Comparison of ENCODE assay signal across 18 cellular contexts in the genomic region with DNA sequence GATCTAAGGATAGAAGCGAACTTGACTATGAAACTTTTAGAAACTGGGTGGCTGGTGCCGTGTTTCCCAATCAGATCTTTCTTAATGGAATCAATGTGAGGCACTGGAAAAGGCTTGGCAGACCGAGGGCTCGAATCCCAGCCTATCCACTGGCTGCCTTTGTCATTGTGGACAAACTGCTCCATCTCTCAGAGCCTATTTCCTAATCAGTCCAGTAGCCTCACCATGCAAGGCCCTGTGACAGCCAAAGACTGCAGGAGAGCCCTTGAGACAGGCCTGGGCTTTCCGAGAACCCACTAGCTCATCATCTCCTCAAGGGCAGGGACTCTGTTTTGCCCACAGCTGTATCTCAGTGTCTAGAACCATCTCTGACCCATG. TPM values are rescaled to one million over a fixed set of nuclear protein-coding genes. Genes with fewer than 3 reads are reported as not detected.
DNase-seq lines count a peak whose midpoint lies in the region; ATAC-seq, FAIRE-seq and TF ChIP-seq lines count a peak whose summit lies in the region.
"Had no signal": no experiment of that assay in that cellular context is flagged by ENCODE, and none has a peak within 500 bp of the region (broad histone marks: within the 10 kb centered on the region; RNA-seq: fewer than 3 reads in every experiment).

No MANE protein-coding gene starts in this region.

- TF ChIP-seq POLR2A in K562 (conservative IDR thresholded peaks at IDR 0.05): no peak

- no peak overlapping the region for H3K4me2 ChIP-seq in K562 (ENCODE audit: insufficient read depth, low read length)

- intact Hi-C loops in K562 (cut with micrococcal nuclease): no loop called here
- intact Hi-C loops in sciatic nerve (cut with DNase I): no loop called here

- no peaks in the 10 kb centered on the region for H3K27me3 ChIP-seq in K562 (ENCODE audit: control insufficient read depth in 2 of 2, insufficient read depth in 2 of 2, low read length in 2 of 2)
- H3K27me3 ChIP-seq: MG63 had no signal

- TF ChIP-seq RAD21 in K562 (CRISPR knock-in tag; conservative IDR thresholded peaks at IDR 0.05 in 1 of 2, IDR thresholded peaks at IDR 0.05 in 1 of 2): no peak

- 49% methylated on average over 5 of the region's 5 CpGs for WGBS in K562 (ENCODE audit: insufficient coverage, low coverage, missing lambda C conversion rate)

- H3K4me1 ChIP-seq in K562 (replicated peaks in 1 of 2; ENCODE audit: control insufficient read depth in 2 of 2, insufficient read depth in 2 of 2, low read length in 2 of 2): peaks cover 15 to 41% of the 10 kb centered on the region in 2 experiments; a peak in 4 of 5 replicates
- H3K4me1 ChIP-seq: Caco-2 had no signal

- no peaks in the 10 kb centered on the region for H3K79me2 ChIP-seq in K562 (ENCODE audit: control insufficient read depth, insufficient read depth, low read length)

- H3K9me1 ChIP-seq in K562 (ENCODE audit: control insufficient read depth, insufficient read depth, low read length): peaks cover 4% of the 10 kb centered on the region

- DNase-seq in Ammon's horn (ENCODE audit: low spot score): peak; percentile 1
- no peak for DNase-seq in K562 (ENCODE audit: extremely low read depth in 1 of 4, low spot score in 3 of 4)
- peak; percentile 44 for DNase-seq in fibroblast of gingiva (ENCODE audit: low read depth)
- no peak for DNase-seq in sciatic nerve (ENCODE audit: low spot score)
- DNase-seq in dermis blood vessel endothelial cell: no peak
- no peak for DNase-seq in activated gamma-delta T cell treated with Interleukin-2 at 50 U/mL for 16 hours
- no peak for DNase-seq in superior temporal gyrus (ENCODE audit: extremely low spot score)
- DNase-seq: Caco-2; CD4-positive, CD25-positive, alpha-beta regulatory T cell; Karpas-422; MG63; NCI-H1092; NCI-H146; NCI-H2081 treated with DMSO at 0.1 percent for 48 hours; NCI-H510A; NCI-H774 had no signal

- peak overlapping the region; percentile 10 for H2AFZ ChIP-seq in K562 (ENCODE audit: low read depth, low read length)

- no peaks in the 10 kb centered on the region for H3K36me3 ChIP-seq in K562 (ENCODE audit: control insufficient read depth, insufficient read depth, low read length)
- H3K36me3 ChIP-seq: MG63 had no signal

- no peaks in the 10 kb centered on the region for H3K9me3 ChIP-seq in K562 (replicated peaks; ENCODE audit: control insufficient read depth, insufficient read depth, low read depth, low read length)
- H3K9me3 ChIP-seq: MG63 had no signal

- no peak for TF ChIP-seq EP300 in K562 (IDR thresholded peaks at IDR 0.05; ENCODE audit: low read length)

- CTCF ChIA-PET in K562 (lab: Yijun Ruan, JAX; ENCODE audit: low intra/inter-chr PET ratio): no interaction called here

- H3K27ac ChIP-seq in K562 (ENCODE audit: extremely low read depth, low read depth, low read length): no peak overlapping the region

- FAIRE-seq in K562 (lab: Jason Lieb, UNC): no peak

- no TSS peak for BruUV-seq in K562 (replicated peaks; lab: Mats Ljungman, UMichigan)

- ATAC-seq in K562 (no peak), sciatic nerve (peak; percentile 65), HG02759 (IDR thresholded peaks at IDR 0.05; ENCODE audit: unreplicated experiment) (no peak)

- no peak overlapping the region for H3K9ac ChIP-seq in K562 (ENCODE audit: insufficient read depth in 1 of 2, low read depth in 2 of 2, low read length in 2 of 2)

- TF ChIP-seq CTCF in K562 (IDR thresholded peaks at IDR 0.05 in 2 of 3, conservative IDR thresholded peaks at IDR 0.05 in 1 of 3; ENCODE audit: insufficient read depth in 2 of 3, low read depth in 1 of 3, low read length in 3 of 3): no peak

- H4K20me1 ChIP-seq in K562 (replicated peaks; ENCODE audit: control insufficient read depth, insufficient read depth, low read length): no peaks in the 10 kb centered on the region

- no peak overlapping the region for H3K4me3 ChIP-seq in K562
- H3K4me3 ChIP-seq: MG63 had no signal

- POLR2A ChIA-PET in K562 (lab: Yijun Ruan, JAX): interaction anchor here (0.8 to 1.3 kb wide), 6 partner anchors 9 to 86 kb away, joined by 3 to 6 read pairs (median 3); no protein-coding TSS in a partner anchor

- in situ Hi-C loops in K562 (cut with MboI): no loop called here

TF ChIP-seq in K562, 482 proteins besides CTCF, POLR2A, EP300 and RAD21 (continues in another document):
- TF ChIP-seq SLC30A9 (CRISPR knock-in tag; IDR thresholded peaks at IDR 0.05): no peak
- TF ChIP-seq, protein P1, sequence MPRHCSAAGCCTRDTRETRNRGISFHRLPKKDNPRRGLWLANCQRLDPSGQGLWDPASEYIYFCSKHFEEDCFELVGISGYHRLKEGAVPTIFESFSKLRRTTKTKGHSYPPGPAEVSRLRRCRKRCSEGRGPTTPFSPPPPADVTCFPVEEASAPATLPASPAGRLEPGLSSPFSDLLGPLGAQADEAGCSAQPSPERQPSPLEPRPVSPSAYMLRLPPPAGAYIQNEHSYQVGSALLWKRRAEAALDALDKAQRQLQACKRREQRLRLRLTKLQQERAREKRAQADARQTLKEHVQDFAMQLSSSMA (CRISPR knock-in tag; IDR thresholded peaks at IDR 0.05): no peak
- TF ChIP-seq NUFIP1 (IDR thresholded peaks at IDR 0.05; ENCODE audit: partially characterized antibody): no peak
- TF ChIP-seq SAFB2 (IDR thresholded peaks at IDR 0.05; ENCODE audit: borderline replicate concordance, low read depth, low read length, severe bottlenecking): no peak
- no peak for TF ChIP-seq NFATC3 (IDR thresholded peaks at IDR 0.05)
- no peak for TF ChIP-seq GABPA (tag; conservative IDR thresholded peaks at IDR 0.05; ENCODE audit: low read depth)

RNA-seq across cellular contexts. Expression of a gene that starts 43.4 kb away (rescaled TPM):
- not detected in 2 replicates for total RNA-seq in K562 (2011; cell fraction: chromatin; rRNA removed; ENCODE audit: low replicate concordance)
- 0.13 TPM in 1 of 2 replicates, not detected in the other for total RNA-seq in K562 (2011; cell fraction: nucleolus; rRNA removed)
- 0.29 TPM in 1 of 2 replicates, not detected in the other for total RNA-seq in K562 (2011; cell fraction: nucleoplasm; rRNA removed)
- total RNA-seq in K562 (2014; rRNA removed) (0.08 TPM in 1 of 2 replicates, not detected in the other), K562 (2014; rRNA removed; fragmentation: Illumina TruSeq; extraction: Trizol) (not detected in 2 replicates), K562 (2015; rRNA removed; fragmentation: Illumina TruSeq; extraction: Trizol) (0.11 and 0.15 TPM in 2 replicates), K562 (2021) (0.11 and 0.16 TPM in 2 replicates), sciatic nerve (not detected), dermis blood vessel endothelial cell (under 0.01 TPM in 1 of 2 replicates, not detected in the other)
- polyA plus RNA-seq in K562 (2011; rRNA removed) (0.04 and 0.08 TPM in 2 replicates), K562 (2014; fragmentation: Illumina TruSeq; extraction: Trizol) (0.10 TPM in 1 of 2 replicates, not detected in the other), K562 (2014; fragmentation: Nextera tagmentation; extraction: Ambion mirVana) (not detected), K562 (2014; rRNA removed) (0.08 and 0.12 TPM in 2 replicates)
- polyA plus RNA-seq in K562 (2011; cell fraction: cytosol; rRNA removed): 0.13 and 0.16 TPM in 2 replicates
- polyA plus RNA-seq in K562 (2011; cell fraction: nucleus; rRNA removed): 0.23 and 0.35 TPM in 2 replicates
- polyA plus RNA-seq in K562 (2012): 0.05 TPM in 1 of 2 replicates, not detected in the other
- polyA minus RNA-seq in K562 (2011; rRNA and poly(A)+ RNA removed): not detected in 2 replicates
- polyA minus RNA-seq in K562 (2011; cell fraction: cytosol; rRNA and poly(A)+ RNA removed): not detected in 2 replicates
- not detected in 2 replicates for polyA minus RNA-seq in K562 (2011; cell fraction: nucleus; rRNA and poly(A)+ RNA removed)
- total RNA-seq: B cell had no signal
- polyA plus RNA-seq: CD4-positive, CD25-positive, alpha-beta regulatory T cell had no signal

RNA-seq across cellular contexts. Expression of a gene that starts 46.9 kb away (rescaled TPM):
- total RNA-seq in K562 (2011; cell fraction: chromatin; rRNA removed; ENCODE audit: low replicate concordance): 1.5 and 2.1 TPM in 2 replicates
- 1.2 and 1.3 TPM in 2 replicates for total RNA-seq in K562 (2011; cell fraction: nucleolus; rRNA removed)
- 0.99 and 1.1 TPM in 2 replicates for total RNA-seq in K562 (2011; cell fraction: nucleoplasm; rRNA removed)
- total RNA-seq in K562 (2014; rRNA removed) (0.41 and 0.45 TPM in 2 replicates), K562 (2014; rRNA removed; fragmentation: Illumina TruSeq; extraction: Trizol) (0.10 and 0.29 TPM in 2 replicates), K562 (2015; rRNA removed; fragmentation: Illumina TruSeq; extraction: Trizol) (0.22 and 0.23 TPM in 2 replicates), K562 (2021) (0.98 and 1.7 TPM in 2 replicates), sciatic nerve (0.49 TPM), dermis blood vessel endothelial cell (not detected in 2 replicates)
- polyA plus RNA-seq in K562 (2011; rRNA removed) (1.1 and 1.4 TPM in 2 replicates), K562 (2014; fragmentation: Illumina TruSeq; extraction: Trizol) (0.79 and 1.4 TPM in 2 replicates), K562 (2014; fragmentation: Nextera tagmentation; extraction: Ambion mirVana) (under 1 TPM; 0.01 to 0.03 TPM), K562 (2014; rRNA removed) (0.98 and 1.2 TPM in 2 replicates)
- 1.2 and 1.6 TPM in 2 replicates for polyA plus RNA-seq in K562 (2011; cell fraction: cytosol; rRNA removed)
- 2.2 and 3.4 TPM in 2 replicates for polyA plus RNA-seq in K562 (2011; cell fraction: nucleus; rRNA removed)
- 0.90 and 1.2 TPM in 2 replicates for polyA plus RNA-seq in K562 (2012)
- 0.98 and 1.1 TPM in 2 replicates for polyA minus RNA-seq in K562 (2011; rRNA and poly(A)+ RNA removed)
- polyA minus RNA-seq in K562 (2011; cell fraction: cytosol; rRNA and poly(A)+ RNA removed): 0.95 and 1.7 TPM in 2 replicates
- polyA minus RNA-seq in K562 (2011; cell fraction: nucleus; rRNA and poly(A)+ RNA removed): 0.67 and 1.9 TPM in 2 replicates

Comparison
In these comparisons a context has a peak if more than half of its experiments do, and no peak if none do; other contexts are left out.
1. DNase-seq: peak in Ammon's horn (single experiment) and fibroblast of gingiva (single experiment); none in K562 (0 of 4), sciatic nerve (single experiment), dermis blood vessel endothelial cell (single experiment), activated gamma-delta T cell treated with Interleukin-2 at 50 U/mL for 16 hours (single experiment) and superior temporal gyrus (single experiment).